ENCODE assay signal across 8 cellular contexts in the genomic region with DNA sequence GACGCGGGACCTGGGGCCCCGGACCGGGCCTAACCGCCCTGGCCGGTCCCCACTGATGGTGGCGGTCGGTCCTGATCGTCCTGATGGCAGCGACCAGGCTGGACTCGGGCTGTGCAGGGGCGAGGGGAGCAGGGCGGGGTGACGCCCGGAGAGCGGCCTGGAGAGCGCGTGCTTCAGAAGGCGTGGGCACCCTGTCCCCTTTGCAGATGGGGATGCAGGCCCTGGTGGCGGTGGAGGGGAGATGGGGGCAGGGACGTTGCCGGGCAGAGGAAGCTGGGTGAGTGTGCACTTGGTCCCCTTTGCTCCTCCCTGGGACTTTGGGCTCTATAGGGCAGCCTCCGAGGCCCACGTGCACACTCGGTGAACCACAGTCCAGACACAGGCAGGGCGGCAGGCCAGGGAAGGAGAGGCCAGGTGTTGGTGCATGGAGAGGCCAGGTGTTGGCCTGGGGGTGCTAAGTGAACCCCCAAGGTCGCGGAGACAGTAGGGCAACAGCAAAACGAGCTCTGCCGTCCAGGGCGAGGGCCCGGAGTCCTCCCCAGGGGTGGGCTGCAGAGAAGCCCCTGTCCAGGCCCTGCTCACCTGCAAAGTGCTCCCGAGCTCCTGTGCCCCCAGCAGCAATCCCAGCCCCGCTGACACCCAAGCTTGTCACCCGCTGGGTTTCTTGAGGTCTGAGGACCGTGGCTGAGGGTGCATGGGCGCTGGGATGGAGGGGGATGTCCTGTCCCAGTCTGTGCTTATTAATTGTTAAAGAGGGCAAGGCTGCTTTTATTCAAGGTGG. TPM values are rescaled to one million over a fixed set of nuclear protein-coding genes. Genes with fewer than 3 reads are reported as not detected.
DNase-seq lines count a peak whose midpoint lies in the region; ATAC-seq and TF ChIP-seq lines count a peak whose summit lies in the region.

No MANE protein-coding gene starts in this region.

- peaks cover 25% of the 10 kb centered on the region for H3K4me1 Mint-ChIP-seq in activated T-cell treated with anti-CD3 and anti-CD28 coated beads, Interleukin-2, amount 50 U/mL, for 72 hours (ENCODE audit: low read depth)

- ATAC-seq in Right ventricle myocardium inferior: peak; percentile 26
- peak; percentile 4 to 15 for ATAC-seq in activated T-cell treated with anti-CD3 and anti-CD28 coated beads, Interleukin-2, amount 50 U/mL, for 72 hours (replicated peaks in 1 of 2)
- no peak for ATAC-seq in HG03469 (IDR thresholded peaks at IDR 0.05; ENCODE audit: unreplicated experiment)
- ATAC-seq in GM18870 (IDR thresholded peaks at IDR 0.05; ENCODE audit: unreplicated experiment): no peak

- no peak for TF ChIP-seq POLR2A in NB4 (IDR thresholded peaks at IDR 0.05; ENCODE audit: extremely low read depth, insufficient read length)
- TF ChIP-seq POLR2A in prostate gland (IDR thresholded peaks at IDR 0.05): no peak

- peak; percentile 76 for DNase-seq in Right ventricle myocardium inferior (ENCODE audit: missing footprints)
- no peak for DNase-seq in cardiac septum (ENCODE audit: low spot score)
- peak; percentile 84 for DNase-seq in NB4 (ENCODE audit: low read depth)
- DNase-seq in activated T-cell treated with anti-CD3 and anti-CD28 coated beads, Interleukin-2, amount 50 U/mL, for 72 hours: peak; percentile 41 to 50
- DNase-seq in head of caudate nucleus: peak in 27 of 42 donors; percentile 22 to 69 (median 48)
- peak; percentile 22 for DNase-seq in prostate gland (ENCODE audit: low spot score)

- H3K27ac Mint-ChIP-seq in activated T-cell treated with anti-CD3 and anti-CD28 coated beads, Interleukin-2, amount 50 U/mL, for 72 hours: peak overlapping the region; percentile 57

- H3K9me3 ChIP-seq in prostate gland: no peaks in the 10 kb centered on the region

- 53% methylated on average over 27 of the region's 37 CpGs for WGBS in prostate gland

- no peaks in the 10 kb centered on the region for H3K4me1 ChIP-seq in prostate gland (replicated peaks)

- peaks cover 2 to 3% of the 10 kb centered on the region in 2 donors for H3K36me3 Mint-ChIP-seq in activated T-cell treated with anti-CD3 and anti-CD28 coated beads, Interleukin-2, amount 50 U/mL, for 72 hours (ENCODE audit: insufficient read depth in 2 of 2)

- H3K36me3 ChIP-seq in prostate gland: no peaks in the 10 kb centered on the region

- intact Hi-C loops in Right ventricle myocardium inferior (cut with DNase I): loop anchor here (2.0 kb wide), 1 partner anchor 41 kb away; no protein-coding TSS in a partner anchor
- intact Hi-C loops in cardiac septum (cut with DNase I): loop anchor here (2.0 kb wide), 1 partner anchor 43 kb away; a partner anchor contains a TSS
- intact Hi-C loops in head of caudate nucleus (cut with DNase I): loop anchor here (5.0 kb wide), 1 partner anchor 42 kb away; a partner anchor contains a TSS
- intact Hi-C loops in prostate gland (cut with DNase I): loop anchor here (2.0 kb wide), 1 partner anchor 43 kb away; a partner anchor contains a TSS

- H3K4me3 ChIP-seq in NB4 (ENCODE audit: low read depth, low read length): peak overlapping the region; percentile 82
- H3K4me3 ChIP-seq in prostate gland: peak overlapping the region; percentile 41 to 46

- H3K9me3 Mint-ChIP-seq in activated T-cell treated with anti-CD3 and anti-CD28 coated beads, Interleukin-2, amount 50 U/mL, for 72 hours: peaks cover 0 to 2% of the 10 kb centered on the region in 2 donors

- H3K27me3 ChIP-seq in prostate gland (replicated peaks; ENCODE audit: insufficient read depth): no peaks in the 10 kb centered on the region

- no peaks in the 10 kb centered on the region for H3K27me3 Mint-ChIP-seq in activated T-cell treated with anti-CD3 and anti-CD28 coated beads, Interleukin-2, amount 50 U/mL, for 72 hours (ENCODE audit: low read depth)

- H3K4me3 Mint-ChIP-seq in activated T-cell treated with anti-CD3 and anti-CD28 coated beads, Interleukin-2, amount 50 U/mL, for 72 hours: peak overlapping the region; percentile 93 to 94

- peak overlapping the region; percentile 89 to 95 for H3K27ac ChIP-seq in prostate gland

- TF ChIP-seq CTCF in NB4 (IDR thresholded peaks at IDR 0.05; ENCODE audit: low read depth, low read length) (no peak), prostate gland (IDR thresholded peaks at IDR 0.05) (no peak)

RNA-seq across cellular contexts. Expression of a gene that starts 42.3 kb away (rescaled TPM):
- total RNA-seq in Right ventricle myocardium inferior (26.1 TPM), cardiac septum (30.2 TPM), prostate gland (10 to 100 TPM; 37.8 to 62.0 TPM)
- under 1 TPM in 1 of 2 donors, not detected in 1; 0.12 TPM for total RNA-seq in activated T-cell treated with anti-CD3 and anti-CD28 coated beads, Interleukin-2, amount 50 U/mL, for 72 hours

Comparison
In these comparisons a context has a peak if more than half of its experiments do, and no peak if none do; other contexts are left out.
1. ATAC-seq: peak in Right ventricle myocardium inferior (single experiment) and activated T-cell treated with anti-CD3 and anti-CD28 coated beads, Interleukin-2, amount 50 U/mL, for 72 hours (2 of 2); none in HG03469 (single experiment) and GM18870 (single experiment).
2. RNA of a gene that starts 42.3 kb away (total RNA-seq): 37.8 to 62.0 TPM in prostate gland, 30.2 TPM in cardiac septum (single experiment) and 26.1 TPM in Right ventricle myocardium inferior (single experiment); 0.12 TPM in activated T-cell treated with anti-CD3 and anti-CD28 coated beads, Interleukin-2, amount 50 U/mL, for 72 hours; every median in the first group is over 10 times any median in the second.